In the genomic region with DNA sequence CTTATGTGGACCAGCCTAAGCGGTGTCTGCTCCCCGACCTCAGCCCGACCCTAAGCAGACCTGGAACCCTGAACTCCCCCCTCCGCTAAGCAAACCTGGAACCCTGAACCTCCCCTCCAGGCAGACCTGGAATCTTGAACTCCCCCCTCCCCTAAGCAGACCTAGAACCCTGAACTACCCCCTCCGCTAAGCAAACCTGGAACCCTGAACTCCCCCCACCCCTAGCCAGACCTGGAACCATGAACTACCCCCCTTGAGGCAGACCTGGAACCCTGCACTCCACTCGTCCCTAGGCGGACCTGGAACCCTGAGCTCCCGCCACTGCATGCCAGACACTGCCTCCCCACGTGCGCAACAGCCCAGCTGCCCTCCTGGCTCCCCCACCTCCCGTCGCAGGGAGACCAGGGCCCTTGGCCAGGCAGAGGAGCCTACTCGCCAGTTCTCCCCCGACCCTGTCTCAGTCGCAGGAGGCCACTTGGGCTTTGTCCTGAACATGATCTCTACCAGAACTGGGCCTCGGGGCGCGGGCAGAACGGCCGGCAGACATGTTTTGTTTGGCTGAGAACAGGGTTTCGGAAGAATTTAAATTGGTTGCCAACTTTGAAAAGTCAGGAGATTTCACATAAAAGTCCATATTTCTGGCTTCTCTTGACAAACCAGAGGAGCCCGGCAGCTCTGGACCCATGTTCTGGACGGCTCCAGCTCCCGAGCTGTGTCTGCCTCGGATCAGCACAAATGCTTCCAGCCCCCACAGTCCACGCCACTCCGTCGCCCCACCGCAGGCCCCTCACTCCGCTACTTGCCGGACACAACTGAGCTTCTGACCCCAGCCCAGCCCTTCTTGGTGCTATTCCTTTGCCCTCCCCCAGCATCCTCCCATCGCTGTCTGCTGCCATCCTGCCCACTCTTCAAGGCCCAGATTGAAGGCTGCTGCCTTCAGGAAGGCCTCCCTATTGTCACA, we compare ENCODE assay signal across 1 cellular context.
TF ChIP-seq lines count a peak whose summit lies in the region.

No MANE protein-coding gene starts in this region.

TF ChIP-seq in HEK293, 187 proteins besides CTCF, POLR2A, EP300 and RAD21 (continued from another document):
- TF ChIP-seq, protein P1, sequence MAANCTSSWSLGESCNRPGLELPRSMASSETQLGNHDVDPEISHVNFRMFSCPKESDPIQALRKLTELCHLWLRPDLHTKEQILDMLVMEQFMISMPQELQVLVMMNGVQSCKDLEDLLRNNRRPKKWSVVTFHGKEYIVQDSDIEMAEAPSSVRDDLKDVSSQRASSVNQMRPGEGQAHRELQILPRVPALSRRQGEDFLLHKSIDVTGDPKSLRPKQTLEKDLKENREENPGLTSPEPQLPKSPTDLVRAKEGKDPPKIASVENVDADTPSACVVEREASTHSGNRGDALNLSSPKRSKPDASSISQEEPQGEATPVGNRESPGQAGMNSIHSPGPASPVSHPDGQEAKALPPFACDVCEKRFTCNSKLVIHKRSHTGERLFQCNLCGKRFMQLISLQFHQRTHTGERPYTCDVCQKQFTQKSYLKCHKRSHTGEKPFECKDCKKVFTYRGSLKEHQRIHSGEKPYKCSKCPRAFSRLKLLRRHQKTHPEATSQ (tag by site-specific recombination; IDR thresholded peaks at IDR 0.05): no peak
- TF ChIP-seq ZNF366 (tag by site-specific recombination; conservative IDR thresholded peaks at IDR 0.05) (no peak), ZNF221 (tag by site-specific recombination; IDR thresholded peaks at IDR 0.05; ENCODE audit: borderline replicate concordance) (no peak), ZNF692 (tag by site-specific recombination; IDR thresholded peaks at IDR 0.05) (no peak), ZNF175 (tag by site-specific recombination; IDR thresholded peaks at IDR 0.05) (no peak), ZNF747 (tag by site-specific recombination; IDR thresholded peaks at IDR 0.05) (no peak), ZIC2 (tag by site-specific recombination; IDR thresholded peaks at IDR 0.05) (no peak), ZNF830 (tag by site-specific recombination; IDR thresholded peaks at IDR 0.05; ENCODE audit: low read depth) (no peak), KLF7 (tag by site-specific recombination; IDR thresholded peaks at IDR 0.05; ENCODE audit: borderline replicate concordance) (no peak), ZNF623 (tag by site-specific recombination; IDR thresholded peaks at IDR 0.05) (no peak), OSR2 (tag by site-specific recombination; IDR thresholded peaks at IDR 0.05) (no peak), ZNF558 (tag by site-specific recombination; IDR thresholded peaks at IDR 0.05) (no peak), ZNF112 (tag by site-specific recombination; IDR thresholded peaks at IDR 0.05) (no peak), ZNF391 (tag by site-specific recombination; IDR thresholded peaks at IDR 0.05; ENCODE audit: borderline replicate concordance, low read depth) (no peak), HOXA7 (CRISPR knock-in tag; IDR thresholded peaks at IDR 0.05; ENCODE audit: borderline replicate concordance) (no peak), ZBTB8A (tag by site-specific recombination; IDR thresholded peaks at IDR 0.05) (no peak), GFI1B (tag by site-specific recombination; IDR thresholded peaks at IDR 0.05) (no peak), ZBTB11 (tag by site-specific recombination; conservative IDR thresholded peaks at IDR 0.05; ENCODE audit: low read depth) (no peak), SCRT1 (tag by site-specific recombination; IDR thresholded peaks at IDR 0.05; ENCODE audit: borderline replicate concordance) (no peak), KLF8 (tag by site-specific recombination; IDR thresholded peaks at IDR 0.05) (no peak), ZNF629 (tag by site-specific recombination; IDR thresholded peaks at IDR 0.05) (no peak), ZNF571 (tag by site-specific recombination; IDR thresholded peaks at IDR 0.05) (no peak), ZNF660 (tag by site-specific recombination; IDR thresholded peaks at IDR 0.05) (no peak), HOXC10 (CRISPR knock-in tag; IDR thresholded peaks at IDR 0.05) (no peak), REPIN1 (tag by site-specific recombination; IDR thresholded peaks at IDR 0.05; ENCODE audit: low read depth) (no peak), ZNF121 (tag by site-specific recombination; IDR thresholded peaks at IDR 0.05) (no peak), ZFP69B (tag by site-specific recombination; IDR thresholded peaks at IDR 0.05) (no peak), ZNF529 (tag by site-specific recombination; IDR thresholded peaks at IDR 0.05; ENCODE audit: insufficient replicate concordance) (no peak), ZNF768 (tag by site-specific recombination; IDR thresholded peaks at IDR 0.05) (no peak), ZSCAN4 (tag by site-specific recombination; IDR thresholded peaks at IDR 0.05) (no peak), PATZ1 (tag by site-specific recombination; IDR thresholded peaks at IDR 0.05) (peak; percentile 28; the same call in 1 of the 2 replicates)
- TF ChIP-seq, protein P2, sequence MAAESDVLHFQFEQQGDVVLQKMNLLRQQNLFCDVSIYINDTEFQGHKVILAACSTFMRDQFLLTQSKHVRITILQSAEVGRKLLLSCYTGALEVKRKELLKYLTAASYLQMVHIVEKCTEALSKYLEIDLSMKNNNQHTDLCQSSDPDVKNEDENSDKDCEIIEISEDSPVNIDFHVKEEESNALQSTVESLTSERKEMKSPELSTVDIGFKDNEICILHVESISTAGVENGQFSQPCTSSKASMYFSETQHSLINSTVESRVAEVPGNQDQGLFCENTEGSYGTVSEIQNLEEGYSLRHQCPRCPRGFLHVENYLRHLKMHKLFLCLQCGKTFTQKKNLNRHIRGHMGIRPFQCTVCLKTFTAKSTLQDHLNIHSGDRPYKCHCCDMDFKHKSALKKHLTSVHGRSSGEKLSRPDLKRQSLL (tag by site-specific recombination; IDR thresholded peaks at IDR 0.05): peak; percentile 64; the same call in 1 of the 2 replicates
- TF ChIP-seq, protein P3, sequence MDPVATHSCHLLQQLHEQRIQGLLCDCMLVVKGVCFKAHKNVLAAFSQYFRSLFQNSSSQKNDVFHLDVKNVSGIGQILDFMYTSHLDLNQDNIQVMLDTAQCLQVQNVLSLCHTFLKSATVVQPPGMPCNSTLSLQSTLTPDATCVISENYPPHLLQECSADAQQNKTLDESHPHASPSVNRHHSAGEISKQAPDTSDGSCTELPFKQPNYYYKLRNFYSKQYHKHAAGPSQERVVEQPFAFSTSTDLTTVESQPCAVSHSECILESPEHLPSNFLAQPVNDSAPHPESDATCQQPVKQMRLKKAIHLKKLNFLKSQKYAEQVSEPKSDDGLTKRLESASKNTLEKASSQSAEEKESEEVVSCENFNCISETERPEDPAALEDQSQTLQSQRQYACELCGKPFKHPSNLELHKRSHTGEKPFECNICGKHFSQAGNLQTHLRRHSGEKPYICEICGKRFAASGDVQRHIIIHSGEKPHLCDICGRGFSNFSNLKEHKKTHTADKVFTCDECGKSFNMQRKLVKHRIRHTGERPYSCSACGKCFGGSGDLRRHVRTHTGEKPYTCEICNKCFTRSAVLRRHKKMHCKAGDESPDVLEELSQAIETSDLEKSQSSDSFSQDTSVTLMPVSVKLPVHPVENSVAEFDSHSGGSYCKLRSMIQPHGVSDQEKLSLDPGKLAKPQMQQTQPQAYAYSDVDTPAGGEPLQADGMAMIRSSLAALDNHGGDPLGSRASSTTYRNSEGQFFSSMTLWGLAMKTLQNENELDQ (tag by site-specific recombination; IDR thresholded peaks at IDR 0.05; ENCODE audit: low read depth): no peak
- TF ChIP-seq, protein P4, sequence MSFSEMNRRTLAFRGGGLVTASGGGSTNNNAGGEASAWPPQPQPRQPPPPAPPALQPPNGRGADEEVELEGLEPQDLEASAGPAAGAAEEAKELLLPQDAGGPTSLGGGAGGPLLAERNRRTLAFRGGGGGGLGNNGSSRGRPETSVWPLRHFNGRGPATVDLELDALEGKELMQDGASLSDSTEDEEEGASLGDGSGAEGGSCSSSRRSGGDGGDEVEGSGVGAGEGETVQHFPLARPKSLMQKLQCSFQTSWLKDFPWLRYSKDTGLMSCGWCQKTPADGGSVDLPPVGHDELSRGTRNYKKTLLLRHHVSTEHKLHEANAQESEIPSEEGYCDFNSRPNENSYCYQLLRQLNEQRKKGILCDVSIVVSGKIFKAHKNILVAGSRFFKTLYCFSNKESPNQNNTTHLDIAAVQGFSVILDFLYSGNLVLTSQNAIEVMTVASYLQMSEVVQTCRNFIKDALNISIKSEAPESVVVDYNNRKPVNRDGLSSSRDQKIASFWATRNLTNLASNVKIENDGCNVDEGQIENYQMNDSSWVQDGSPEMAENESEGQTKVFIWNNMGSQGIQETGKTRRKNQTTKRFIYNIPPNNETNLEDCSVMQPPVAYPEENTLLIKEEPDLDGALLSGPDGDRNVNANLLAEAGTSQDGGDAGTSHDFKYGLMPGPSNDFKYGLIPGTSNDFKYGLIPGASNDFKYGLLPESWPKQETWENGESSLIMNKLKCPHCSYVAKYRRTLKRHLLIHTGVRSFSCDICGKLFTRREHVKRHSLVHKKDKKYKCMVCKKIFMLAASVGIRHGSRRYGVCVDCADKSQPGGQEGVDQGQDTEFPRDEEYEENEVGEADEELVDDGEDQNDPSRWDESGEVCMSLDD (tag by site-specific recombination; IDR thresholded peaks at IDR 0.05): peak; percentile 85
- TF ChIP-seq, protein P5, sequence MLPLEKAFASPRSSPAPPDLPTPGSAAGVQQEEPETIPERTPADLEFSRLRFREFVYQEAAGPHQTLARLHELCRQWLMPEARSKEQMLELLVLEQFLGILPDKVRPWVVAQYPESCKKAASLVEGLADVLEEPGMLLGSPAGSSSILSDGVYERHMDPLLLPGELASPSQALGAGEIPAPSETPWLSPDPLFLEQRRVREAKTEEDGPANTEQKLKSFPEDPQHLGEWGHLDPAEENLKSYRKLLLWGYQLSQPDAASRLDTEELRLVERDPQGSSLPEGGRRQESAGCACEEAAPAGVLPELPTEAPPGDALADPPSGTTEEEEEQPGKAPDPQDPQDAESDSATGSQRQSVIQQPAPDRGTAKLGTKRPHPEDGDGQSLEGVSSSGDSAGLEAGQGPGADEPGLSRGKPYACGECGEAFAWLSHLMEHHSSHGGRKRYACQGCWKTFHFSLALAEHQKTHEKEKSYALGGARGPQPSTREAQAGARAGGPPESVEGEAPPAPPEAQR (tag by site-specific recombination; IDR thresholded peaks at IDR 0.05): no peak
